In the genomic region with DNA sequence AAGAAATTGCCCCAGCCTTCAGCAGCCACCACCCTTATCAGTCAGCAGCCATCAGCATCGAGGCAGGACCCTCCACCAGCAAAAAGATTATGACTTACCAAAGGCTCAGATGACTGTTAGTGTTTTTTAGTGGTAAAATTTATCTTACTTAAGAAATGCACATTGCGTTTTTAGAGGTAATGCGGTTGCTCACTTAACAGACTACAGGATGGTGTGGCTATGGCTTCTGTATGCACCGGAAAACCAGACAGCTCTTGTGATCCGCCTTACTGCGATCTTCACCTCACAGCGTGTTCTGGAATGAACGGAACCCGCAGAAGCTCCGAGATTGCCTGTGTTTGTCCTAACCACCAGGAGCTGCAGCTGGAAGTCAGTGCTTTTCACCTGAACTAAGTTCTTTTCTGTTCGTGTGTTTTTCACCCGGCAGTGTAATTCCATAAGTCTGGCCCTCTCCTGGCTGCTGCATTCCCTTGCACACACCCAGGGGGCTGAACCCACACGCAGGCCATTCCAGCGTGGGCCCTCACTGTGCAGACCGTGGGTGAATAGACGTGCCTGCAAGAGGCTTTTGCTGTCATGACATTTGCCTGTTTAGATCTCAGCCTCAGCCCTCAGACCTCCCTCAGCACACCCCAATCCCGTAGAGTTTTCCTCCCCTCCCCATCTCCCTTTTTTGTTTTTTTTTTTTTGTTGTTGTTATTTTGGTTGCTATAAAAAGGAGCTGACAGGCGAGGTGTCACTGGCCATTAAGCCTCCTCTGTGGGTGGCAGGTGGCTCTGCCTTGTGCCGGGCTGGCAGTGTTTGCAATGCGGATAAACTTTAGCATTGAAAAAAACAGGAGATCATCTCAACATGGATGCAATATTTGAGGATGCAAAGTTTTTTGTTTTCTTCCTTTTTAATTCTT, we compare ENCODE assay signal across 28 cellular contexts. TPM values are rescaled to one million over a fixed set of nuclear protein-coding genes. Genes with fewer than 3 reads are reported as not detected.
DNase-seq lines count a peak whose midpoint lies in the region; ATAC-seq and TF ChIP-seq lines count a peak whose summit lies in the region.
"Had no signal": no experiment of that assay in that cellular context is flagged by ENCODE, and none has a peak within 500 bp of the region (broad histone marks: within the 10 kb centered on the region; RNA-seq: fewer than 3 reads in every experiment).

No MANE protein-coding gene starts in this region.

- no peaks in the 10 kb centered on the region for H3K9me3 Mint-ChIP-seq in CD8-positive, alpha-beta memory T cell
- no peaks in the 10 kb centered on the region for H3K9me3 Mint-ChIP-seq in natural killer cell
- H3K9me3 Mint-ChIP-seq: activated T-cell treated with anti-CD3 and anti-CD28 coated beads, Interleukin-2, amount 50 U/mL, for 24 hours; mesothelial cell of epicardium; T-helper 1 cell treated with Interleukin-12 subunit alpha and Interleukin-12 subunit beta and Interleukin-4 antibody, amounts not matched to agents 30 μg/mL and 1 μg/mL, for 36 hours had no signal

- peaks cover 36 to 67% (median 64%) of the 10 kb centered on the region in 3 donors for H3K4me1 Mint-ChIP-seq in CD8-positive, alpha-beta memory T cell
- H3K4me1 Mint-ChIP-seq in natural killer cell: peaks cover 73 to 80% of the 10 kb centered on the region in 2 donors

- H3K9ac ChIP-seq in KMS-11 (peak overlapping the region; percentile 41; the same call in 1 of the 2 replicates), colonic mucosa (ENCODE audit: low read depth in 2 of 2, low read length in 2 of 2) (no peak overlapping the region)

- intact Hi-C loops in colonic mucosa (cut with DNase I): no loop called here
- intact Hi-C loops in natural killer cell (cut with micrococcal nuclease): no loop called here

- peak overlapping the region in 5 of 8 donors; percentile 21 to 73 (median 43) for H3K27ac Mint-ChIP-seq in CD8-positive, alpha-beta memory T cell
- peak overlapping the region; percentile 87 to 92 for H3K27ac Mint-ChIP-seq in natural killer cell
- H3K27ac Mint-ChIP-seq: mesothelial cell of epicardium, progenitor cell of endocrine pancreas had no signal

- H3K27ac ChIP-seq in CD8-positive, alpha-beta memory T cell (ENCODE audit: low read depth, low read length): no peak overlapping the region
- H3K27ac ChIP-seq in KMS-11 (peak overlapping the region; percentile 89), colonic mucosa (peak overlapping the region; percentile 12)
- H3K27ac ChIP-seq: cardiac muscle cell, PC-9, SJCRH30, tibial artery, WERI-Rb-1 had no signal

- H4K20me1 ChIP-seq in KMS-11 (ENCODE audit: insufficient read depth): no peaks in the 10 kb centered on the region

- H3K4me3 Mint-ChIP-seq in CD8-positive, alpha-beta memory T cell: no peak overlapping the region
- peak overlapping the region; percentile 31 for H3K4me3 Mint-ChIP-seq in natural killer cell
- H3K4me3 Mint-ChIP-seq: activated T-cell treated with anti-CD3 and anti-CD28 coated beads, Interleukin-2, amount 50 U/mL, for 24 hours; mesothelial cell of epicardium; T-helper 1 cell treated with Interleukin-12 subunit alpha and Interleukin-12 subunit beta and Interleukin-4 antibody, amounts not matched to agents 30 μg/mL and 1 μg/mL, for 36 hours had no signal

- no peaks in the 10 kb centered on the region; the same call in 1 of the 2 replicates for H3K79me2 ChIP-seq in KMS-11 (ENCODE audit: insufficient read depth, low read depth)

- DNase-seq in CD8-positive, alpha-beta memory T cell: no peak
- DNase-seq in colonic mucosa: no peak
- no peak for DNase-seq in natural killer cell
- DNase-seq in superior temporal gyrus (ENCODE audit: extremely low spot score): no peak
- DNase-seq: activated naive CD4-positive, alpha-beta T cell treated with Interleukin-2 at 50 U/mL for 16 hours; activated T-cell treated with anti-CD3 and anti-CD28 coated beads, Interleukin-2, amount 50 U/mL, for 24 hours; amygdala; Calu3; erythroblast; gastrocnemius medialis; NCI-H1417 treated with DMSO at 0.1 percent for 48 hours; NCI-H2171; NCI-H526 treated with DMSO at 0.1 percent for 48 hours; PC-9; SJCRH30; stimulated activated CD4-positive, alpha-beta T cell treated with anti-CD3 and anti-CD28 coated beads, Interleukin-1b, Interleukin-23, amount 100 ng/mL, for 48 hours; stimulated activated naive CD8-positive, alpha-beta T cell treated with anti-CD3 and anti-CD28 coated beads, Interleukin-15, Interleukin-2, amounts not matched to agents 100 U/mL and 50 U/mL, for 24 hours; tibial artery; WERI-Rb-1 had no signal

- H3K27me3 Mint-ChIP-seq in CD8-positive, alpha-beta memory T cell: no peaks in the 10 kb centered on the region
- no peaks in the 10 kb centered on the region for H3K27me3 Mint-ChIP-seq in natural killer cell (ENCODE audit: low read depth in 2 of 2)
- H3K27me3 Mint-ChIP-seq: activated T-cell treated with anti-CD3 and anti-CD28 coated beads, Interleukin-2, amount 50 U/mL, for 24 hours; progenitor cell of endocrine pancreas had no signal

- peak overlapping the region; percentile 70 for H3K4me2 ChIP-seq in KMS-11
- H3K4me2 ChIP-seq: PC-9 had no signal

- no peak overlapping the region for H3K4me3 ChIP-seq in CD8-positive, alpha-beta memory T cell (ENCODE audit: low read length)
- no peak overlapping the region for H3K4me3 ChIP-seq in KMS-11 (IDR thresholded peaks at IDR 0.05; ENCODE audit: insufficient read depth, low read depth, low read length)
- no peak overlapping the region for H3K4me3 ChIP-seq in colonic mucosa
- H3K4me3 ChIP-seq: cardiac muscle cell, dorsolateral prefrontal cortex, gastrocnemius medialis, PC-9, SJCRH30, tibial artery had no signal

- ATAC-seq in natural killer cell: peak; percentile 27 to 67 (median 43)
- ATAC-seq in esophagus mucosa: no peak
- no peak for ATAC-seq in GM18868 (IDR thresholded peaks at IDR 0.05; ENCODE audit: unreplicated experiment)
- ATAC-seq: HCT116; stimulated activated naive CD8-positive, alpha-beta T cell treated with anti-CD3 and anti-CD28 coated beads, Interleukin-15, Interleukin-2, amounts not matched to agents 100 U/mL and 50 U/mL, for 24 hours had no signal

- CTCF ChIA-PET in CD8-positive, alpha-beta memory T cell (lab: Charles Lee): no interaction called here

- peaks cover 55% of the 10 kb centered on the region for H3K36me3 ChIP-seq in CD8-positive, alpha-beta memory T cell (ENCODE audit: insufficient read depth, low read length)
- H3K36me3 ChIP-seq in KMS-11 (ENCODE audit: insufficient read depth): no peaks in the 10 kb centered on the region
- no peaks in the 10 kb centered on the region for H3K36me3 ChIP-seq in colonic mucosa
- H3K36me3 ChIP-seq: cardiac muscle cell, WERI-Rb-1 had no signal

- POLR2A ChIA-PET in CD8-positive, alpha-beta memory T cell (lab: Charles Lee): no interaction called here

- H2AFZ ChIP-seq in KMS-11 (ENCODE audit: low read depth): no peak overlapping the region
- H2AFZ ChIP-seq: PC-9 had no signal

- no peaks in the 10 kb centered on the region for H3K27me3 ChIP-seq in CD8-positive, alpha-beta memory T cell (ENCODE audit: insufficient read depth, low read length, poor library complexity, severe bottlenecking)
- H3K27me3 ChIP-seq in KMS-11 (ENCODE audit: insufficient read depth, low read depth) (no peaks in the 10 kb centered on the region), colonic mucosa (no peaks in the 10 kb centered on the region)
- H3K27me3 ChIP-seq: cardiac muscle cell, dorsolateral prefrontal cortex, gastrocnemius medialis, SJCRH30, tibial artery had no signal

- H3K9me3 ChIP-seq in CD8-positive, alpha-beta memory T cell (ENCODE audit: low read length): no peaks in the 10 kb centered on the region
- H3K9me3 ChIP-seq in colonic mucosa: no peaks in the 10 kb centered on the region
- H3K9me3 ChIP-seq: gastrocnemius medialis, SJCRH30, tibial artery had no signal

- TF ChIP-seq CTCF in KMS-11 (conservative IDR thresholded peaks at IDR 0.05; ENCODE audit: low read depth, low read length): no peak
- TF ChIP-seq CTCF in colonic mucosa (IDR thresholded peaks at IDR 0.05): no peak
- TF ChIP-seq CTCF in natural killer cell (IDR thresholded peaks at IDR 0.05): no peak

- peaks cover 8 to 92% (median 25%) of the 10 kb centered on the region in 3 donors for H3K36me3 Mint-ChIP-seq in CD8-positive, alpha-beta memory T cell
- H3K36me3 Mint-ChIP-seq in natural killer cell: peaks cover 14% of the 10 kb centered on the region

- H3K4me1 ChIP-seq in CD8-positive, alpha-beta memory T cell (ENCODE audit: insufficient read depth, low read length): peaks cover 31% of the 10 kb centered on the region
- H3K4me1 ChIP-seq in KMS-11 (ENCODE audit: low read depth, poor library complexity, severe bottlenecking) (peaks cover 54% of the 10 kb centered on the region), colonic mucosa (peaks cover 7% of the 10 kb centered on the region)
- H3K4me1 ChIP-seq: SJCRH30, tibial artery had no signal

RNA-seq across cellular contexts. Expression of a gene that starts 58.4 kb away (rescaled TPM):
- 10 to 100 TPM; 14.5 to 15.8 TPM for total RNA-seq in CD8-positive, alpha-beta memory T cell
- 21.7 TPM for polyA plus RNA-seq in CD8-positive, alpha-beta memory T cell
- total RNA-seq in colonic mucosa (10 to 100 TPM; 18.6 to 18.7 TPM), natural killer cell (10 to 100 TPM; 56.3 to 59.6 (median 57.6) TPM), esophagus mucosa (12.9 TPM)

Comparison
In these comparisons a context has a peak if more than half of its experiments do, and no peak if none do; other contexts are left out.
1. ATAC-seq: peak in natural killer cell (3 of 3); none in esophagus mucosa (single experiment) and GM18868 (single experiment).